Comparison of ENCODE assay signal across 16 cellular contexts in genomic region chr7:24659505-24659904, GRCh38.
A peak's percentile ranks its signal among the peaks of the same experiment; 100 is the strongest.
DNase-seq lines count a peak whose midpoint lies in the region; ATAC-seq and TF ChIP-seq lines count a peak whose summit lies in the region.
"Had no signal": no experiment of that assay in that cellular context is flagged by ENCODE, and none has a peak within 500 bp of the region (broad histone marks: within the 10 kb centered on the region; RNA-seq: fewer than 3 reads in every experiment).

No MANE protein-coding gene starts in this region.

- intact Hi-C loops in transverse colon (cut with DNase I; ENCODE audit: low total_unique reads): loop anchor here (10.0 kb wide), 1 partner anchor 935 kb away; no protein-coding TSS in a partner anchor

- TF ChIP-seq POLR2A in transverse colon (IDR thresholded peaks at IDR 0.05): no peak

- H3K4me3 ChIP-seq in iPS-18a (ENCODE audit: low read length): no peak overlapping the region
- H3K4me3 ChIP-seq in transverse colon: no peak overlapping the region
- H3K4me3 ChIP-seq: skin epidermis had no signal

- no peaks in the 10 kb centered on the region for H3K27me3 ChIP-seq in iPS-18a (ENCODE audit: control insufficient read depth, insufficient read depth, low read length)
- H3K27me3 ChIP-seq in transverse colon: no peaks in the 10 kb centered on the region

- no peak for DNase-seq in effector memory CD8-positive, alpha-beta T cell
- no peak for DNase-seq in activated T-cell treated with anti-CD3 and anti-CD28 coated beads, Interleukin-2, amount 50 U/mL, for 24 hours
- DNase-seq in SKM-1 (lab: John Stamatoyannopoulos, UW; ENCODE audit: unreplicated experiment): no peak
- no peak for DNase-seq in transverse colon
- DNase-seq: activated naive CD4-positive, alpha-beta T cell; DND-41; effector CD4-positive, alpha-beta T cell; mesendoderm; NCI-H2081 treated with DMSO at 0.1 percent for 48 hours; nucleus accumbens had no signal

- no peak overlapping the region for H3K27ac Mint-ChIP-seq in effector memory CD8-positive, alpha-beta T cell
- no peak overlapping the region for H3K27ac Mint-ChIP-seq in activated T-cell treated with anti-CD3 and anti-CD28 coated beads, Interleukin-2, amount 50 U/mL, for 24 hours

- in situ Hi-C loops in transverse colon (cut with MboI; ENCODE audit: low pct_ligation_motif_present in 1 of 4, low pct_unique_long_range_greater_than_20kb in 1 of 4, low sequenced_read_pairs in 3 of 4): loop anchor here in 3 of 4 donors (25.0 kb wide), 4 partner anchors 247 to 1097 kb away; partner anchors contain the start of gene NPY (in 1 of the 3)

- peak overlapping the region; percentile 16 for H3K27ac ChIP-seq in iPS-18a (ENCODE audit: low read length)
- no peak overlapping the region for H3K27ac ChIP-seq in transverse colon
- H3K27ac ChIP-seq: skin epidermis had no signal

- TF ChIP-seq CTCF in transverse colon (IDR thresholded peaks at IDR 0.05): no peak

- peaks cover 2% of the 10 kb centered on the region for H3K36me3 Mint-ChIP-seq in effector memory CD8-positive, alpha-beta T cell (ENCODE audit: insufficient read depth)
- H3K36me3 Mint-ChIP-seq in activated T-cell treated with anti-CD3 and anti-CD28 coated beads, Interleukin-2, amount 50 U/mL, for 24 hours (ENCODE audit: low read depth): peaks cover 25% of the 10 kb centered on the region

- ATAC-seq in GM18870 (IDR thresholded peaks at IDR 0.05; ENCODE audit: unreplicated experiment) (peak; percentile 70), GM21576 (IDR thresholded peaks at IDR 0.05; ENCODE audit: unreplicated experiment) (peak; percentile 89), HG03066 (IDR thresholded peaks at IDR 0.05; ENCODE audit: low read depth, unreplicated experiment) (peak; percentile 82)
- no peak for ATAC-seq in effector memory CD8-positive, alpha-beta T cell (replicated peaks)
- ATAC-seq: HCT116 had no signal

- H3K4me3 Mint-ChIP-seq in effector memory CD8-positive, alpha-beta T cell: no peak overlapping the region
- no peak overlapping the region for H3K4me3 Mint-ChIP-seq in activated T-cell treated with anti-CD3 and anti-CD28 coated beads, Interleukin-2, amount 50 U/mL, for 24 hours

- 83 to 87% methylated on average over 2 of the region's 2 CpGs for WGBS in transverse colon (ENCODE audit: low coverage in 1 of 2), 2 donors

- no peaks in the 10 kb centered on the region for H3K9me3 Mint-ChIP-seq in effector memory CD8-positive, alpha-beta T cell
- H3K9me3 Mint-ChIP-seq in activated T-cell treated with anti-CD3 and anti-CD28 coated beads, Interleukin-2, amount 50 U/mL, for 24 hours: no peaks in the 10 kb centered on the region

- H3K36me3 ChIP-seq in iPS-18a (ENCODE audit: control insufficient read depth, low read depth, low read length) (peaks cover 3% of the 10 kb centered on the region), transverse colon (no peaks in the 10 kb centered on the region)

- no peak overlapping the region for H3K9ac ChIP-seq in iPS-18a (ENCODE audit: low read length)

- no peaks in the 10 kb centered on the region for H3K4me1 Mint-ChIP-seq in effector memory CD8-positive, alpha-beta T cell (ENCODE audit: low read depth in 2 of 2)
- peaks cover 9% of the 10 kb centered on the region for H3K4me1 Mint-ChIP-seq in activated T-cell treated with anti-CD3 and anti-CD28 coated beads, Interleukin-2, amount 50 U/mL, for 24 hours (ENCODE audit: low read depth)

- peaks cover 12% of the 10 kb centered on the region for H3K4me1 ChIP-seq in iPS-18a (ENCODE audit: control insufficient read depth, low read depth, low read length)
- no peaks in the 10 kb centered on the region for H3K4me1 ChIP-seq in transverse colon

- no peak for TF ChIP-seq EP300 in transverse colon (IDR thresholded peaks at IDR 0.05; ENCODE audit: low read depth)

- H3K9me3 ChIP-seq in iPS-18a (ENCODE audit: control insufficient read depth, low read depth, low read length): no peaks in the 10 kb centered on the region
- H3K9me3 ChIP-seq in transverse colon: no peaks in the 10 kb centered on the region

- H3K27me3 Mint-ChIP-seq in effector memory CD8-positive, alpha-beta T cell: no peaks in the 10 kb centered on the region
- H3K27me3 Mint-ChIP-seq in activated T-cell treated with anti-CD3 and anti-CD28 coated beads, Interleukin-2, amount 50 U/mL, for 24 hours: no peaks in the 10 kb centered on the region
